Comparison of ENCODE assay signal across 8 cellular contexts in genomic region chr11:119335655-119336543, GRCh38. TPM values are rescaled to one million over a fixed set of nuclear protein-coding genes. Genes with fewer than 3 reads are reported as not detected.
DNase-seq lines count a peak whose midpoint lies in the region; ATAC-seq, FAIRE-seq and TF ChIP-seq lines count a peak whose summit lies in the region.

No MANE protein-coding gene starts in this region.

- H3K27me3 ChIP-seq in HUES6 (ENCODE audit: control insufficient read depth, insufficient read depth, low read length) = peaks cover 25% of the 10 kb centered on the region
- peaks cover 5% of the 10 kb centered on the region for H3K27me3 ChIP-seq in mammary epithelial cell (ENCODE audit: insufficient read depth, low read length)

- H3K79me2 ChIP-seq in mammary epithelial cell (ENCODE audit: insufficient read depth, low read length) = peaks cover 34% of the 10 kb centered on the region

- peaks cover 42% of the 10 kb centered on the region for H3K4me1 ChIP-seq in HUES6 (ENCODE audit: control insufficient read depth, insufficient read depth, low read length)
- peaks cover 29% of the 10 kb centered on the region for H3K4me1 ChIP-seq in mammary epithelial cell (ENCODE audit: insufficient read depth, low read length)

- no peaks in the 10 kb centered on the region for H3K9me3 ChIP-seq in HUES6 (ENCODE audit: control insufficient read depth, insufficient read depth, low read depth, low read length)
- no peaks in the 10 kb centered on the region for H3K9me3 ChIP-seq in mammary epithelial cell (replicated peaks; ENCODE audit: insufficient read depth, low read length)

- ATAC-seq in GM21786 (IDR thresholded peaks at IDR 0.05; ENCODE audit: unreplicated experiment) = no peak
- ATAC-seq in HG02884 (IDR thresholded peaks at IDR 0.05; ENCODE audit: unreplicated experiment) = no peak

- H4K20me1 ChIP-seq in mammary epithelial cell (ENCODE audit: insufficient read depth, low read length) = no peaks in the 10 kb centered on the region

- dilution Hi-C loops in mammary epithelial cell (cut with HindIII; ENCODE audit: low sequenced_read_pairs) = no loop called here

- H3K4me3 ChIP-seq in AG09309 (ENCODE audit: control insufficient read depth, low read depth, low read length) = peak overlapping the region; percentile 82
- H3K4me3 ChIP-seq in HUES6 (ENCODE audit: low read depth, low read length) = peak overlapping the region; percentile 81
- H3K4me3 ChIP-seq in mammary epithelial cell (replicated peaks in 1 of 3; ENCODE audit: insufficient read depth in 1 of 3, low read depth in 2 of 3, low read length in 3 of 3) = peak overlapping the region in 2 of 3 experiments; percentile 93 to 97

- DNase-seq in AG09309 (ENCODE audit: low read depth) = no peak
- DNase-seq in mammary epithelial cell = peak; percentile 38
- DNase-seq in midbrain (lab: John Stamatoyannopoulos, UW) = peak; percentile 39
- no peak for DNase-seq in GM19239 (ENCODE audit: insufficient read length, low spot score)
- DNase-seq in NCI-H526 treated with DMSO at 0.1 percent for 48 hours (lab: John Stamatoyannopoulos, UW) = no peak

- H3K9ac ChIP-seq in HUES6 (ENCODE audit: low read length) (no peak overlapping the region), mammary epithelial cell (ENCODE audit: insufficient read depth, low read length) (no peak overlapping the region)

- H3K36me3 ChIP-seq in HUES6 (ENCODE audit: control insufficient read depth, insufficient read depth, low read length) = peaks cover 13% of the 10 kb centered on the region
- peaks cover 2% of the 10 kb centered on the region for H3K36me3 ChIP-seq in mammary epithelial cell (ENCODE audit: insufficient read depth, low read length)

- TF ChIP-seq CTCF in AG09309 (IDR thresholded peaks at IDR 0.05; ENCODE audit: control insufficient read depth, insufficient read depth, low read depth, low read length, missing control alignments) (no peak), mammary epithelial cell (conservative IDR thresholded peaks at IDR 0.05 in 1 of 2, IDR thresholded peaks at IDR 0.05 in 1 of 2; ENCODE audit: extremely low read depth in 1 of 2, insufficient read depth in 1 of 2, low read depth in 1 of 2, low read length in 2 of 2) (no peak)

- no TSS peak for BruUV-seq in mammary epithelial cell (replicated peaks; lab: Mats Ljungman, UMichigan)

- peak overlapping the region; percentile 99 for H3K4me2 ChIP-seq in mammary epithelial cell (ENCODE audit: insufficient read depth, low read depth, low read length)

- intact Hi-C loops in mammary epithelial cell (cut with micrococcal nuclease) = loop anchor here (2.0 to 10.0 kb wide), 3 partner anchors 15 to 641 kb away; partner anchors contain the start of gene DPAGT1

- CTCF ChIA-PET in mammary epithelial cell (lab: Charles Lee; ENCODE audit: low non-redundant PET) = no interaction called here

- no peak overlapping the region for H2AFZ ChIP-seq in mammary epithelial cell (ENCODE audit: low read depth, low read length)

- in situ Hi-C loops in mammary epithelial cell (cut with MboI; ENCODE audit: low sequenced_read_pairs in 2 of 2) = no loop called here

- H3K27ac ChIP-seq in HUES6 (ENCODE audit: low read depth, low read length) (no peak overlapping the region), mammary epithelial cell (ENCODE audit: insufficient read depth, low read depth, low read length) (no peak overlapping the region)

- no peak for FAIRE-seq in GM19239 (lab: Jason Lieb, UNC)

- 56% methylated on average over 22 of the region's 30 CpGs for WGBS in mammary epithelial cell (ENCODE audit: low coverage, missing lambda C conversion rate)

RNA-seq across cellular contexts. Expression of gene RNF26, which starts 1.6 kb away (rescaled TPM):
- total RNA-seq in mammary epithelial cell = 10 to 100 TPM in 1 of 2 donors, 1 to 10 TPM in 1; 3.7 to 34.4 TPM
- polyA plus RNA-seq in mammary epithelial cell = 39.1 TPM
- polyA minus RNA-seq in mammary epithelial cell = 66.6 TPM

RNA-seq across cellular contexts. Expression of gene C1QTNF5, which starts 4.8 kb away (rescaled TPM):
- total RNA-seq in mammary epithelial cell = under 1 TPM in 1 of 2 donors, not detected in 1; 0.50 TPM
- polyA plus RNA-seq in mammary epithelial cell = 0.07 TPM
- not detected for polyA minus RNA-seq in mammary epithelial cell

RNA-seq across cellular contexts. Expression of gene MFRP, which starts 10.6 kb away (rescaled TPM):
- not detected for total RNA-seq in mammary epithelial cell
- polyA plus RNA-seq in mammary epithelial cell = not detected
- not detected for polyA minus RNA-seq in mammary epithelial cell

RNA-seq across cellular contexts. Expression of gene MCAM, which starts 19.0 kb away (rescaled TPM):
- total RNA-seq in mammary epithelial cell = 100 to 1,000 TPM in 1 of 2 donors, 10 to 100 TPM in 1; 47.2 to 409 TPM
- 75.0 TPM for polyA plus RNA-seq in mammary epithelial cell
- 36.1 TPM for polyA minus RNA-seq in mammary epithelial cell

RNA-seq across cellular contexts. Expression of gene USP2, which starts 45.6 kb away (rescaled TPM):
- total RNA-seq in mammary epithelial cell = 1 to 10 TPM; 2.7 to 3.0 TPM
- polyA plus RNA-seq in mammary epithelial cell = 1.3 TPM
- polyA minus RNA-seq in mammary epithelial cell = 0.88 TPM

Comparison
In these comparisons a context has a peak if more than half of its experiments do, and no peak if none do; other contexts are left out.
1. DNase-seq: peak in mammary epithelial cell (single experiment) and midbrain (single experiment); none in AG09309 (single experiment), GM19239 (single experiment) and NCI-H526 treated with DMSO at 0.1 percent for 48 hours (single experiment).
2. Peak in every context shown above with its lines, with median percentiles within 50 percentile points of each other: H3K4me3 ChIP-seq.